ENCODE assay signal across 23 cellular contexts in genomic region chr12:106908561-106908960, GRCh38. TPM values are rescaled to one million over a fixed set of nuclear protein-coding genes. Genes with fewer than 3 reads are reported as not detected.
DNase-seq lines count a peak whose midpoint lies in the region; ATAC-seq, FAIRE-seq and TF ChIP-seq lines count a peak whose summit lies in the region.
"Had no signal": no experiment of that assay in that cellular context is flagged by ENCODE, and none has a peak within 500 bp of the region (broad histone marks: within the 10 kb centered on the region; RNA-seq: fewer than 3 reads in every experiment).

No MANE protein-coding gene starts in this region.

- TF ChIP-seq CTCF in HepG2 (CRISPR knock-in tag; IDR thresholded peaks at IDR 0.05), result no peak
- no peak for TF ChIP-seq CTCF in right lobe of liver (IDR thresholded peaks at IDR 0.05)
- TF ChIP-seq CTCF in neural progenitor cell (IDR thresholded peaks at IDR 0.05), result no peak
- no peak for TF ChIP-seq CTCF in lower lobe of right lung (IDR thresholded peaks at IDR 0.05)

- TF ChIP-seq RAD21 in HepG2 (CRISPR knock-in tag; IDR thresholded peaks at IDR 0.05), result no peak

- CTCF ChIA-PET in HepG2 (lab: Yijun Ruan, JAX; ENCODE audit: low intra/inter-chr PET ratio, low total read pairs) (no interaction called here), HEK293T (lab: Yijun Ruan, JAX) (no interaction called here)

- TF ChIP-seq POLR2A in HepG2 (IDR thresholded peaks at IDR 0.05; ENCODE audit: insufficient read depth in 1 of 2, low read depth in 2 of 2, low read length in 2 of 2) (no peak), right lobe of liver (IDR thresholded peaks at IDR 0.05) (no peak)

- no peak for FAIRE-seq in HepG2 (lab: Jason Lieb, UNC)
- FAIRE-seq: A549, GM12878, GM19239, H54 had no signal

- H2AFZ ChIP-seq in HepG2 (ENCODE audit: low read length), result no peak overlapping the region
- H2AFZ ChIP-seq in neural progenitor cell (replicated peaks), result no peak overlapping the region

- no peak overlapping the region for H3K27ac ChIP-seq in HepG2 (ENCODE audit: extremely low read length, insufficient read depth, low read length)
- H3K27ac ChIP-seq in right lobe of liver, result no peak overlapping the region
- H3K27ac ChIP-seq in neural progenitor cell, result no peak overlapping the region
- no peak overlapping the region for H3K27ac ChIP-seq in lower lobe of right lung
- H3K27ac ChIP-seq: A549, C4-2B had no signal

- intact Hi-C loops in HepG2 (cut with micrococcal nuclease; ENCODE audit: unreplicated experiment) (no loop called here), right lobe of liver (cut with DNase I) (no loop called here), lower lobe of right lung (cut with DNase I) (no loop called here)

- H3K9ac ChIP-seq in HepG2 (ENCODE audit: insufficient read depth, low read depth, low read length) (no peak overlapping the region), neural progenitor cell (no peak overlapping the region)

- H3K27me3 ChIP-seq in HepG2 (ENCODE audit: control insufficient read depth in 1 of 2, insufficient read depth in 2 of 2, low read length in 2 of 2) (peaks cover 1 to 6% of the 10 kb centered on the region in 2 experiments; a peak in 2 of 5 replicates), right lobe of liver (no peaks in the 10 kb centered on the region), neural progenitor cell (peaks cover 13% of the 10 kb centered on the region), lower lobe of right lung (ENCODE audit: low read depth) (peaks cover 29% of the 10 kb centered on the region)
- H3K27me3 ChIP-seq: BE2C had no signal

- WGBS in HepG2 (ENCODE audit: low lambda C conversion rate), result 24% methylated on average over 3 of the region's 3 CpGs
- 65% methylated on average over 3 of the region's 3 CpGs for WGBS in right lobe of liver (ENCODE audit: insufficient coverage, low coverage, low lambda C conversion rate, missing lambda C conversion rate)

- H3K4me1 Mint-ChIP-seq in neural progenitor cell, result peaks cover 10% of the 10 kb centered on the region

- no TSS peak for BruUV-seq in HepG2 (replicated peaks; lab: Mats Ljungman, UMichigan)

- no peaks in the 10 kb centered on the region for H3F3A ChIP-seq in neural progenitor cell (ENCODE audit: low read depth)

- H3K36me3 ChIP-seq in HepG2 (replicated peaks in 1 of 2; ENCODE audit: control insufficient read depth in 1 of 2, insufficient read depth in 2 of 2, low read length in 2 of 2) (no peaks in the 10 kb centered on the region), right lobe of liver (no peaks in the 10 kb centered on the region), neural progenitor cell (no peaks in the 10 kb centered on the region), lower lobe of right lung (no peaks in the 10 kb centered on the region)
- H3K36me3 ChIP-seq: BE2C, HAP-1 had no signal

- H3K4me1 ChIP-seq in HepG2 (ENCODE audit: insufficient read depth, low read length) (peaks cover 26% of the 10 kb centered on the region), right lobe of liver (no peaks in the 10 kb centered on the region), neural progenitor cell (no peaks in the 10 kb centered on the region), lower lobe of right lung (peaks cover 4% of the 10 kb centered on the region)
- H3K4me1 ChIP-seq: A549, BE2C, Caco-2 had no signal

- no peaks in the 10 kb centered on the region for H3K79me2 ChIP-seq in HepG2 (ENCODE audit: insufficient read depth, low read length)
- H3K79me2 ChIP-seq in neural progenitor cell (ENCODE audit: low read depth), result no peaks in the 10 kb centered on the region

- H4K20me1 ChIP-seq in HepG2 (ENCODE audit: insufficient read depth, low read length) (no peaks in the 10 kb centered on the region), neural progenitor cell (ENCODE audit: low read depth) (no peaks in the 10 kb centered on the region)

- H3K9me3 ChIP-seq in HepG2 (ENCODE audit: low read length) (no peaks in the 10 kb centered on the region), right lobe of liver (no peaks in the 10 kb centered on the region), neural progenitor cell (ENCODE audit: low read depth) (no peaks in the 10 kb centered on the region), lower lobe of right lung (no peaks in the 10 kb centered on the region)
- H3K9me3 ChIP-seq: A549, BE2C, Caco-2, HAP-1 had no signal

- H3K4me3 Mint-ChIP-seq in neural progenitor cell, result no peak overlapping the region
- H3K4me3 Mint-ChIP-seq: CD4-positive, CD25-positive, alpha-beta regulatory T cell; CD8-positive, alpha-beta T cell had no signal

- POLR2A ChIA-PET in HepG2 (lab: Yijun Ruan, JAX), result no interaction called here
- POLR2A ChIA-PET in HEK293T (lab: Yijun Ruan, JAX), result interaction anchor here (1.3 kb wide), 1 partner anchor 24 kb away, joined by 3 read pairs; no protein-coding TSS in a partner anchor

- peaks cover 7% of the 10 kb centered on the region for H3K27me3 Mint-ChIP-seq in neural progenitor cell (ENCODE audit: insufficient read depth, low read depth)

- no peaks in the 10 kb centered on the region for H3K36me3 Mint-ChIP-seq in neural progenitor cell
- H3K36me3 Mint-ChIP-seq: CD4-positive, CD25-positive, alpha-beta regulatory T cell; CD8-positive, alpha-beta T cell had no signal

- in situ Hi-C loops in HepG2 (cut with HindIII; ENCODE audit: extremely low pct_ligation_motif_present, low pct_unique_long_range_greater_than_20kb), result no loop called here

- no peak for ATAC-seq in HepG2
- no peak for ATAC-seq in right lobe of liver
- ATAC-seq in lower lobe of right lung, result no peak
- ATAC-seq: A549; CD8-positive, alpha-beta T cell had no signal

- H3K9me3 Mint-ChIP-seq in neural progenitor cell, result peaks cover 3% of the 10 kb centered on the region
- H3K9me3 Mint-ChIP-seq: CD8-positive, alpha-beta T cell had no signal

- TF ChIP-seq EP300 in HepG2 (IDR thresholded peaks at IDR 0.05; ENCODE audit: low read depth in 2 of 2, low read length in 2 of 2), result no peak
- TF ChIP-seq EP300 in HepG2 (CRISPR knock-in tag; IDR thresholded peaks at IDR 0.05; ENCODE audit: borderline replicate concordance), result no peak

- H3K27ac Mint-ChIP-seq in neural progenitor cell, result peak overlapping the region; percentile 6
- H3K27ac Mint-ChIP-seq: CD4-positive, CD25-positive, alpha-beta regulatory T cell; CD8-positive, alpha-beta T cell had no signal

- H3K4me3 ChIP-seq in HepG2 (replicated peaks in 1 of 3; ENCODE audit: insufficient read depth in 1 of 3, low read depth in 2 of 3, low read length in 3 of 3) (no peak overlapping the region), right lobe of liver (no peak overlapping the region), neural progenitor cell (no peak overlapping the region), lower lobe of right lung (no peak overlapping the region)
- H3K4me3 ChIP-seq: A549, GM12878, HAP-1 had no signal

- no peak overlapping the region for H3K4me2 ChIP-seq in HepG2 (ENCODE audit: low read depth, low read length)
- H3K4me2 ChIP-seq in neural progenitor cell, result no peak overlapping the region
- H3K4me2 ChIP-seq: A549 had no signal

- no peak for DNase-seq in HepG2 (ENCODE audit: low spot score)
- DNase-seq in right lobe of liver, result no peak
- no peak for DNase-seq in HEK293T (ENCODE audit: extremely low spot score)
- no peak for DNase-seq in neural progenitor cell (ENCODE audit: low spot score)
- DNase-seq in lower lobe of right lung, result no peak
- no peak for DNase-seq in stimulated activated CD4-positive, alpha-beta T cell treated with anti-CD3 and anti-CD28 coated beads, Interleukin-4, amount 100 ng/mL, for 4 hours
- DNase-seq: 8988T; ACHN; AML-193; BE2C; Caco-2; CD4-positive, CD25-positive, alpha-beta regulatory T cell; CD8-positive, alpha-beta T cell; DMS153; DND-41; GDM1; GOT3 had no signal

TF ChIP-seq in HepG2, 621 proteins besides CTCF, POLR2A, EP300 and RAD21 (continues in another document):
- no peak for TF ChIP-seq THYN1 (CRISPR knock-in tag; IDR thresholded peaks at IDR 0.05; ENCODE audit: borderline replicate concordance, low read depth)

TF ChIP-seq in HEK293T, 16 proteins besides CTCF, POLR2A, EP300 and RAD21 (continues in another document):
- TF ChIP-seq FOXK2 (IDR thresholded peaks at IDR 0.05), result no peak
- no peak for TF ChIP-seq CTBP1 (IDR thresholded peaks at IDR 0.05; ENCODE audit: borderline replicate concordance)
- TF ChIP-seq BHLHE40 (IDR thresholded peaks at IDR 0.05; ENCODE audit: borderline replicate concordance), result no peak
- no peak for TF ChIP-seq NFRKB (IDR thresholded peaks at IDR 0.05)
- no peak for TF ChIP-seq SUZ12 (IDR thresholded peaks at IDR 0.05)
- TF ChIP-seq L3MBTL2 (conservative IDR thresholded peaks at IDR 0.05), result no peak

RNA-seq across cellular contexts. Expression of gene TMEM263, which starts 47.1 kb away (rescaled TPM):
- total RNA-seq in HepG2 (2016; rRNA removed; fragmentation: Illumina TruSeq; extraction: Trizol) (58.6 and 73.7 TPM in 2 replicates), right lobe of liver (10 to 100 TPM; 23.9 to 40.9 (median 38.1) TPM), neural progenitor cell (ENCODE audit: low replicate concordance) (25.8 and 39.7 TPM in 2 replicates), lower lobe of right lung (26.5 TPM)
- total RNA-seq in HepG2 (2016; cell fraction: cytosol; rRNA removed; fragmentation: Illumina TruSeq; extraction: Trizol; ENCODE audit: low read depth), result 9.5 and 9.6 TPM in 2 replicates
- 64.2 and 75.9 TPM in 2 replicates for total RNA-seq in HepG2 (2016; cell fraction: insoluble cytoplasmic fraction; rRNA removed; fragmentation: Illumina TruSeq; extraction: Trizol)
- 34.4 and 35.4 TPM in 2 replicates for total RNA-seq in HepG2 (2016; cell fraction: membrane; rRNA removed; fragmentation: Illumina TruSeq; extraction: Trizol)
- 45.8 and 48.3 TPM in 2 replicates for total RNA-seq in HepG2 (2016; cell fraction: nucleus; rRNA removed; fragmentation: Illumina TruSeq; extraction: Trizol)
- polyA plus RNA-seq in HepG2 (2011; rRNA removed), result 19.1 and 25.9 TPM in 2 replicates
- polyA plus RNA-seq in HepG2 (2011; cell fraction: cytosol; rRNA removed), result 13.1 and 17.8 TPM in 2 replicates
- 18.4 and 19.9 TPM in 2 replicates for polyA plus RNA-seq in HepG2 (2011; cell fraction: nucleus; rRNA removed)
- 35.8 and 39.5 TPM in 2 replicates for polyA plus RNA-seq in HepG2 (2012)
- polyA plus RNA-seq in HepG2 (2016; cell fraction: cytosol; fragmentation: Illumina TruSeq; extraction: Trizol; ENCODE audit: low read depth), result 4.8 and 5.7 TPM in 2 replicates
- polyA plus RNA-seq in HepG2 (2016; cell fraction: insoluble cytoplasmic fraction; fragmentation: Illumina TruSeq; extraction: Trizol; ENCODE audit: low read depth), result 71.3 and 74.5 TPM in 2 replicates
- 18.7 and 19.8 TPM in 2 replicates for polyA plus RNA-seq in HepG2 (2016; cell fraction: membrane; fragmentation: Illumina TruSeq; extraction: Trizol; ENCODE audit: low read depth)
- 48.5 and 51.5 TPM in 2 replicates for polyA plus RNA-seq in HepG2 (2016; cell fraction: nucleus; fragmentation: Illumina TruSeq; extraction: Trizol; ENCODE audit: insufficient read depth, low read depth)
- polyA minus RNA-seq in HepG2 (2011; rRNA and poly(A)+ RNA removed; ENCODE audit: low replicate concordance), result 20.6 and 24.3 TPM in 2 replicates
- 28.8 and 36.3 TPM in 2 replicates for polyA minus RNA-seq in HepG2 (2011; cell fraction: cytosol; rRNA and poly(A)+ RNA removed)
- 75.8 and 103 TPM in 2 replicates for polyA minus RNA-seq in HepG2 (2011; cell fraction: nucleus; rRNA and poly(A)+ RNA removed)
